2 cellular contexts compared by ENCODE assay signal in the genomic region with DNA sequence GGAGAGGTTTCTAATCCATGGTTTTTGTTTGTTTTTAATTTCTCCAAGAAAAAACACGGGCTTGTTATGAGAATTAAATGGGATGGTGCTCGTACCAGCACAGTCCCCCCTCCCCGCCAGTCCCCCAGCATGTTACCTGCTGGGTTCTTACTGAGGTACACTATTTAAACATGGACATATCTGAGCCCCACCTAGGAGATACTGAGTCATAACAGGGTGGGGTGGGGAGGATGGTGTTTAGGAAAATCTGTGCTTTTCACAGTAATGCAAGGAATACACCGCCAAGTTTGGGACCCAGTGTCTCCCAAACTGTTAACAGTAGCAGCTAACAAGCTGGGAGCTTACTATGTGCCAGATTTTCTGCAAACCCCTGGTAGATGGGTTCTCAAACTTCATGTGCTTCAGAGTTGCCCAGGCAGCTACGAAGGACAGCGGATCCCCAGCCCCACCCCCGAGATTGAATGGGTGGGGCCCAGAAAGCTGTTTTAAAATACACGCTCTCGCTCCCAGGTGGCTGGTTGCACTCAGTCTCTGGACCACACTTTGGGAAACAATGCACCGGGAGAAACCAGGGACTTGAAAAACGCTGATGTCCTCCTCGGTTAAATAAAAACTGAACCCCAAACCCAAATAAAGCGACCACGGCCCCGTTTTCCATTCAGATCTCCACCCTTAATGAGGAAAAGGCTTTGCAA.
TF ChIP-seq lines count a peak whose summit lies in the region.

No MANE protein-coding gene starts in this region.

TF ChIP-seq in SK-N-SH treated with all-trans-retinoic acid at 6 μM for 48 hours, 23 proteins besides CTCF, POLR2A, EP300 and RAD21 (continued from another document):
- no peak for TF ChIP-seq GLIS3 (CRISPR knock-in tag; IDR thresholded peaks at IDR 0.05)
- no peak for TF ChIP-seq ZNF70 (CRISPR knock-in tag; IDR thresholded peaks at IDR 0.05)
- no peak for TF ChIP-seq TCF4 (CRISPR knock-in tag; IDR thresholded peaks at IDR 0.05; ENCODE audit: borderline replicate concordance)
- no peak for TF ChIP-seq TSHZ2 (CRISPR knock-in tag; IDR thresholded peaks at IDR 0.05)
- no peak for TF ChIP-seq OSR1 (CRISPR knock-in tag; IDR thresholded peaks at IDR 0.05)
- TF ChIP-seq ISL1 (CRISPR knock-in tag; IDR thresholded peaks at IDR 0.05), result no peak

TF ChIP-seq in GM12878, 131 proteins besides CTCF, POLR2A, EP300 and RAD21 (continued from another document):
- TF ChIP-seq NRF1 (conservative IDR thresholded peaks at IDR 0.05; ENCODE audit: low read depth, low read length) (no peak), REST (IDR thresholded peaks at IDR 0.05; ENCODE audit: low read depth, low read length) (peak; percentile 78), POLR2AphosphoS5 (IDR thresholded peaks at IDR 0.05; ENCODE audit: low read length) (no peak), PML (IDR thresholded peaks at IDR 0.05; ENCODE audit: low read length) (peak; percentile 12; the same call in 1 of the 2 replicates), MXI1 (IDR thresholded peaks at IDR 0.05; ENCODE audit: low read depth, low read length) (peak; percentile 86), ZSCAN29 (IDR thresholded peaks at IDR 0.05) (no peak), KLF5 (IDR thresholded peaks at IDR 0.05; ENCODE audit: partially characterized antibody) (no peak), SPI1 (IDR thresholded peaks at IDR 0.05; ENCODE audit: borderline replicate concordance, insufficient read depth, low read depth, low read length) (no peak), RBBP5 (conservative IDR thresholded peaks at IDR 0.05) (no peak), TCF7 (IDR thresholded peaks at IDR 0.05; ENCODE audit: borderline replicate concordance) (no peak), SP1 (IDR thresholded peaks at IDR 0.05; ENCODE audit: low read depth, low read length) (no peak), RFX5 (IDR thresholded peaks at IDR 0.05; ENCODE audit: low read depth, low read length) (no peak), MEF2A (IDR thresholded peaks at IDR 0.05; ENCODE audit: insufficient read depth, low read depth, low read length) (no peak), YBX1 (IDR thresholded peaks at IDR 0.05) (no peak), CREB1 (IDR thresholded peaks at IDR 0.05; ENCODE audit: low read depth) (no peak), PAX8 (IDR thresholded peaks at IDR 0.05) (no peak), FOS (IDR thresholded peaks at IDR 0.05; ENCODE audit: borderline replicate concordance, extremely low read depth, insufficient read length) (no peak), CHD2 (IDR thresholded peaks at IDR 0.05; ENCODE audit: borderline replicate concordance, low read depth, low read length) (no peak), HDAC6 (IDR thresholded peaks at IDR 0.05; ENCODE audit: unreplicated experiment) (no peak), E2F4 (IDR thresholded peaks at IDR 0.05; ENCODE audit: low read depth, low read length) (no peak)
- TF ChIP-seq, protein P1, sequence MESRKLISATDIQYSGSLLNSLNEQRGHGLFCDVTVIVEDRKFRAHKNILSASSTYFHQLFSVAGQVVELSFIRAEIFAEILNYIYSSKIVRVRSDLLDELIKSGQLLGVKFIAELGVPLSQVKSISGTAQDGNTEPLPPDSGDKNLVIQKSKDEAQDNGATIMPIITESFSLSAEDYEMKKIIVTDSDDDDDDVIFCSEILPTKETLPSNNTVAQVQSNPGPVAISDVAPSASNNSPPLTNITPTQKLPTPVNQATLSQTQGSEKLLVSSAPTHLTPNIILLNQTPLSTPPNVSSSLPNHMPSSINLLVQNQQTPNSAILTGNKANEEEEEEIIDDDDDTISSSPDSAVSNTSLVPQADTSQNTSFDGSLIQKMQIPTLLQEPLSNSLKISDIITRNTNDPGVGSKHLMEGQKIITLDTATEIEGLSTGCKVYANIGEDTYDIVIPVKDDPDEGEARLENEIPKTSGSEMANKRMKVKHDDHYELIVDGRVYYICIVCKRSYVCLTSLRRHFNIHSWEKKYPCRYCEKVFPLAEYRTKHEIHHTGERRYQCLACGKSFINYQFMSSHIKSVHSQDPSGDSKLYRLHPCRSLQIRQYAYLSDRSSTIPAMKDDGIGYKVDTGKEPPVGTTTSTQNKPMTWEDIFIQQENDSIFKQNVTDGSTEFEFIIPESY (IDR thresholded peaks at IDR 0.05), result no peak
- TF ChIP-seq, protein P2, sequence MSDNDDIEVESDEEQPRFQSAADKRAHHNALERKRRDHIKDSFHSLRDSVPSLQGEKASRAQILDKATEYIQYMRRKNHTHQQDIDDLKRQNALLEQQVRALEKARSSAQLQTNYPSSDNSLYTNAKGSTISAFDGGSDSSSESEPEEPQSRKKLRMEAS (IDR thresholded peaks at IDR 0.05; ENCODE audit: low read depth, low read length), result 0 out of 2 replicates have a peak, but pooled peaks have one; percentile 16
- TF ChIP-seq, protein P3, sequence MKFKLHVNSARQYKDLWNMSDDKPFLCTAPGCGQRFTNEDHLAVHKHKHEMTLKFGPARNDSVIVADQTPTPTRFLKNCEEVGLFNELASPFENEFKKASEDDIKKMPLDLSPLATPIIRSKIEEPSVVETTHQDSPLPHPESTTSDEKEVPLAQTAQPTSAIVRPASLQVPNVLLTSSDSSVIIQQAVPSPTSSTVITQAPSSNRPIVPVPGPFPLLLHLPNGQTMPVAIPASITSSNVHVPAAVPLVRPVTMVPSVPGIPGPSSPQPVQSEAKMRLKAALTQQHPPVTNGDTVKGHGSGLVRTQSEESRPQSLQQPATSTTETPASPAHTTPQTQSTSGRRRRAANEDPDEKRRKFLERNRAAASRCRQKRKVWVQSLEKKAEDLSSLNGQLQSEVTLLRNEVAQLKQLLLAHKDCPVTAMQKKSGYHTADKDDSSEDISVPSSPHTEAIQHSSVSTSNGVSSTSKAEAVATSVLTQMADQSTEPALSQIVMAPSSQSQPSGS (IDR thresholded peaks at IDR 0.05; ENCODE audit: low read length), result no peak
